ENCODE assay signal across 8 cellular contexts in genomic region chr9:37324261-37324683, GRCh38.
A peak's percentile ranks its signal among the peaks of the same experiment; 100 is the strongest.
DNase-seq lines count a peak whose midpoint lies in the region; ATAC-seq and FAIRE-seq lines count a peak whose summit lies in the region.

No MANE protein-coding gene starts in this region.

- no peaks in the 10 kb centered on the region for H3K9me3 Mint-ChIP-seq in effector memory CD8-positive, alpha-beta T cell

- DNase-seq in DMS53 treated with DMSO at 0.1 percent for 48 hours (lab: John Stamatoyannopoulos, UW; ENCODE audit: unreplicated experiment), result peak; percentile 86
- DNase-seq in effector memory CD8-positive, alpha-beta T cell, result no peak
- DNase-seq in GM19239 (ENCODE audit: insufficient read length, low spot score), result no peak
- DNase-seq in stimulated activated naive CD4-positive, alpha-beta T cell (lab: John Stamatoyannopoulos, UW), result no peak
- no peak for DNase-seq in activated effector memory CD4-positive, alpha-beta T cell treated with anti-CD3 and anti-CD28 coated beads, Interleukin-2, amount 50 U/mL, for 16 hours
- no peak for DNase-seq in SIG-M5 treated with dmso at 0.1 percent for 504 hours (lab: John Stamatoyannopoulos, UW; ENCODE audit: unreplicated experiment)

- peak; percentile 56 for ATAC-seq in GM19455 (IDR thresholded peaks at IDR 0.05; ENCODE audit: unreplicated experiment)
- ATAC-seq in HG03469 (IDR thresholded peaks at IDR 0.05; ENCODE audit: unreplicated experiment), result peak; percentile 49
- ATAC-seq in effector memory CD8-positive, alpha-beta T cell (replicated peaks), result peak; percentile 54

- no peak overlapping the region for H3K4me3 Mint-ChIP-seq in effector memory CD8-positive, alpha-beta T cell

- no peak for FAIRE-seq in GM19239 (lab: Jason Lieb, UNC)

- H3K36me3 Mint-ChIP-seq in effector memory CD8-positive, alpha-beta T cell (ENCODE audit: insufficient read depth), result peaks cover 3% of the 10 kb centered on the region

- peaks cover 5 to 9% of the 10 kb centered on the region in 2 donors for H3K4me1 Mint-ChIP-seq in effector memory CD8-positive, alpha-beta T cell (ENCODE audit: low read depth in 2 of 2)

- H3K27me3 Mint-ChIP-seq in effector memory CD8-positive, alpha-beta T cell, result no peaks in the 10 kb centered on the region

- H3K27ac Mint-ChIP-seq in effector memory CD8-positive, alpha-beta T cell, result peak overlapping the region in 1 of 2 donors; percentile 39
